28 cellular contexts compared by ENCODE assay signal in the genomic region with DNA sequence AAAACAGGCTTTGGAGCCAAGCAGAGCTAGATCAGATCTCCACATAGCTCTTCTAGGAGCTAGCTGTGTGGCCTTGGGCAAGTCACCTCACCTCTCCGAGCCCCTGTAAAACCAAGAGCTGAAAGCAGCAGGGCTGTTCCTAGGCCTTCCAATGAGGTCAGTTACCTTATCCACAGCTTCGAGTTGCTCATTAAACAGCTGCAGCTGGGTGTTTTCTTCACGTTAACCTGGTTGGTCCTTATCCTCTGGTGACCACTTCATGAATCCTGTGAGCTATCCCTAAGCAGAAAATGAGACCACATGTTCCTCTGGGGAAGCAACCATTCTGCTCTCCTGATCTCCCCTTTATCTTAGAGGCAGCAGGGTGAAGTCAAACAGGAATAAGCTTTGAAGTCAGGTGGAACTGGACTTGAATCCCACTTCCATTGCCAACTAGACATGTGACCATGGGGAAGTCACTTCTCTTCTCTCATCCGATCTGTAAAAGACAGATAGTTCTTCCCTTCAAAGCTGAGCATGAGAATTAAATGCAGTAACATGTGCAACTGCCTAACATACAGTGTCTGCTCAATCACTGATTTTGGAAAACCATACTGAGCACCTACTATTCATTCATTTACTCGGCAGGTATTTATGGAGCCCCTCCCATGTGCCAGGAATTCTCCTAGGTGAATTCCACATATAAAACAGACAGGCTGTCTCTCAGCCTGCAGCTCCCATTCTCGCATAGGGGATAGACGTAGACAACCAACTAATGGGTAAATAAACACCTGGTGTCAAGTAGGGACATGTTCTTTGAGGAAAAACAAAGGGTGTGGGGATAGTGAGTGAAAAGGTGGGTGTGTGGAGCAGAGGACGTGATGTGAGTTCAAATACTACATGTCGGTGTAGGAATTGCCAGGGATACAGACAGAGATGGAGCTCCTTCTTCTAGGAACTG.
DNase-seq lines count a peak whose midpoint lies in the region; ATAC-seq, FAIRE-seq and TF ChIP-seq lines count a peak whose summit lies in the region.
"Had no signal": no experiment of that assay in that cellular context is flagged by ENCODE, and none has a peak within 500 bp of the region (broad histone marks: within the 10 kb centered on the region; RNA-seq: fewer than 3 reads in every experiment).

No MANE protein-coding gene starts in this region.

- FAIRE-seq in pancreas (lab: Jason Lieb, UNC), result no peak
- FAIRE-seq: H54, TTC549 had no signal

- peak; percentile 61 for DNase-seq in DMS53 (lab: John Stamatoyannopoulos, UW)
- no peak for DNase-seq in DMS53 treated with DMSO at 0.1 percent for 48 hours (lab: John Stamatoyannopoulos, UW; ENCODE audit: unreplicated experiment)
- peak; percentile 83 for DNase-seq in NCI-H748 (lab: John Stamatoyannopoulos, UW; ENCODE audit: unreplicated experiment)
- DNase-seq in hepatocyte (ENCODE audit: low spot score), result no peak
- no peak for DNase-seq in pancreas
- no peak for DNase-seq in DMS79 (lab: John Stamatoyannopoulos, UW)
- no peak for DNase-seq in effector CD4-positive, alpha-beta T cell
- no peak for DNase-seq in T-helper 9 cell
- DNase-seq: 8988T; activated CD4-positive, alpha-beta memory T cell treated with anti-CD3 and anti-CD28 coated beads for 36 hours; CD4-positive, alpha-beta memory T cell; effector memory CD4-positive, alpha-beta T cell; gastrocnemius medialis; hippocampal formation; immature natural killer cell; KG1; left ventricle myocardium inferior; NCI-H1694; NCI-H226; NK-92 treated with Interleukin-12 subunit alpha and Interleukin-12 subunit beta, amount 100 ng/mL, for 24 hours; right cardiac atrium had no signal

- H3K27me3 ChIP-seq in hepatocyte (no peaks in the 10 kb centered on the region), pancreas (no peaks in the 10 kb centered on the region)
- H3K27me3 ChIP-seq: ascending aorta, gastrocnemius medialis, tibial nerve had no signal

- H3K4me3 ChIP-seq in hepatocyte (no peak overlapping the region), pancreas (no peak overlapping the region)
- H3K4me3 ChIP-seq: ascending aorta, gastrocnemius medialis, left ventricle myocardium inferior, tibial nerve had no signal

- H3K79me2 ChIP-seq in hepatocyte, result no peaks in the 10 kb centered on the region
- H3K79me2 ChIP-seq: parathyroid adenoma had no signal

- ATAC-seq in pancreas, result peak; percentile 34 to 63 (median 57)
- ATAC-seq: activated CD4-positive, CD25-positive, alpha-beta regulatory T cell treated with anti-CD3 and anti-CD28 coated beads, Interleukin-2, amount 50 U/mL, for 24 hours; Panc1; right cardiac atrium had no signal

- intact Hi-C loops in pancreas (cut with DNase I), result no loop called here

- no peaks in the 10 kb centered on the region for H3K36me3 ChIP-seq in hepatocyte (replicated peaks; ENCODE audit: insufficient read depth, low read depth)
- no peaks in the 10 kb centered on the region for H3K36me3 ChIP-seq in pancreas
- H3K36me3 ChIP-seq: ascending aorta, gastrocnemius medialis, left ventricle myocardium inferior, tibial nerve had no signal

- H3K9me3 ChIP-seq in hepatocyte (ENCODE audit: low read depth), result no peaks in the 10 kb centered on the region
- H3K9me3 ChIP-seq in pancreas, result no peaks in the 10 kb centered on the region

- no peaks in the 10 kb centered on the region for H3K9me2 ChIP-seq in hepatocyte (replicated peaks; ENCODE audit: insufficient read depth)

- H3K27ac ChIP-seq in hepatocyte (peak overlapping the region; percentile 44), pancreas (no peak overlapping the region)
- H3K27ac ChIP-seq: ascending aorta, gastrocnemius medialis, left ventricle myocardium inferior, parathyroid adenoma, tibial nerve had no signal

- H2AFZ ChIP-seq in hepatocyte, result no peak overlapping the region

- H3K4me1 ChIP-seq in hepatocyte (ENCODE audit: insufficient read depth) (peaks cover 4% of the 10 kb centered on the region), pancreas (peaks cover 0 to 9% (median 8%) of the 10 kb centered on the region in 3 donors)
- H3K4me1 ChIP-seq: ascending aorta, gastrocnemius medialis, left ventricle myocardium inferior, tibial nerve had no signal

- H4K20me1 ChIP-seq in hepatocyte (ENCODE audit: insufficient read depth, poor library complexity, severe bottlenecking), result no peaks in the 10 kb centered on the region

- H3K4me2 ChIP-seq in hepatocyte, result no peak overlapping the region

- no peak for TF ChIP-seq CTCF in hepatocyte (IDR thresholded peaks at IDR 0.05; ENCODE audit: poor library complexity)
- TF ChIP-seq CTCF in pancreas (IDR thresholded peaks at IDR 0.05), result no peak

- 59% methylated on average over 9 of the region's 9 CpGs for WGBS in hepatocyte (ENCODE audit: low lambda C conversion rate, missing lambda C conversion rate)
- 38 to 41% methylated on average over 9 of the region's 9 CpGs for WGBS in pancreas, 2 donors

Comparison
In these comparisons a context has a peak if more than half of its experiments do, and no peak if none do; other contexts are left out.
1. DNase-seq: peak in DMS53 (single experiment) and NCI-H748 (single experiment); none in DMS53 treated with DMSO at 0.1 percent for 48 hours (single experiment), hepatocyte (single experiment), pancreas (0 of 6), DMS79 (single experiment), effector CD4-positive, alpha-beta T cell (single experiment) and T-helper 9 cell (single experiment).